8 cellular contexts compared by ENCODE assay signal in the genomic region with DNA sequence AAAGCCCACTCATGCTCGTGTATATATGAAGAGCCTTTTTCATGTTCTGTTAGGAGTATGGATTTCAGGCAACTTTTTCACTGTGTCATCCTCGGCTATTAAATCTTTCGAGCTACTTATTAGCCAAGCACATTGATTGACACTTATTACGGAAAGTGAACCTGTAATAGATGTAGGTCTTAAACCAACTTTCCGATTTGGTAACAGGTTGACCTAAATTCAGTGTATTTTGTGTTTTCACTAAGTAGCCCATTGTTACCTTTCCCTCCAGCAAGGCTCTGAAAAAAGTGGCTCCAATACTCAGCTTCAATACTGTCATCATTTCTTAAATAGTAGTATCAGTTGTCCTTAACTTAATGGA. TPM values are rescaled to one million over a fixed set of nuclear protein-coding genes. Genes with fewer than 3 reads are reported as not detected.
DNase-seq lines count a peak whose midpoint lies in the region; ATAC-seq, FAIRE-seq and TF ChIP-seq lines count a peak whose summit lies in the region.

No MANE protein-coding gene starts in this region.

- no peak for ATAC-seq in activated T-helper 17 cell treated with anti-CD3 and anti-CD28 coated beads, Interleukin-2, amount 50 U/mL, for 72 hours (replicated peaks)
- no peak for ATAC-seq in HG02870 (IDR thresholded peaks at IDR 0.05; ENCODE audit: unreplicated experiment)

- peaks cover 16% of the 10 kb centered on the region for H3K36me3 Mint-ChIP-seq in T-helper 1 cell treated with Interleukin-12 subunit alpha and Interleukin-12 subunit beta and Interleukin-4 antibody, amounts not matched to agents 30 μg/mL and 1 μg/mL, for 36 hours (ENCODE audit: low read depth)
- H3K36me3 Mint-ChIP-seq in activated T-helper 17 cell treated with anti-CD3 and anti-CD28 coated beads, Interleukin-2, amount 50 U/mL, for 72 hours (ENCODE audit: low read depth), result peaks cover 43% of the 10 kb centered on the region

- H3K27ac ChIP-seq in kidney (ENCODE audit: low read depth in 2 of 2, low read length in 2 of 2), result peak overlapping the region in 1 of 2 donors; percentile 95

- H3K4me3 Mint-ChIP-seq in T-helper 1 cell treated with Interleukin-12 subunit alpha and Interleukin-12 subunit beta and Interleukin-4 antibody, amounts not matched to agents 30 μg/mL and 1 μg/mL, for 36 hours, result peak overlapping the region; percentile 100
- peak overlapping the region; percentile 100 for H3K4me3 Mint-ChIP-seq in activated T-helper 17 cell treated with anti-CD3 and anti-CD28 coated beads, Interleukin-2, amount 50 U/mL, for 72 hours

- DNase-seq in T-helper 1 cell, result no peak
- DNase-seq in kidney, result no peak
- peak; percentile 25 for DNase-seq in superior temporal gyrus (ENCODE audit: extremely low spot score)
- DNase-seq in C1 segment of cervical spinal cord (lab: John Stamatoyannopoulos, UW), result no peak
- DNase-seq in DMS53 treated with DMSO at 0.1 percent for 48 hours (lab: John Stamatoyannopoulos, UW; ENCODE audit: unreplicated experiment), result no peak

- H3K9me3 Mint-ChIP-seq in T-helper 1 cell treated with Interleukin-12 subunit alpha and Interleukin-12 subunit beta and Interleukin-4 antibody, amounts not matched to agents 30 μg/mL and 1 μg/mL, for 36 hours, result peaks cover 4% of the 10 kb centered on the region
- H3K9me3 Mint-ChIP-seq in activated T-helper 17 cell treated with anti-CD3 and anti-CD28 coated beads, Interleukin-2, amount 50 U/mL, for 72 hours, result no peaks in the 10 kb centered on the region

- intact Hi-C loops in kidney (cut with DNase I), result no loop called here

- peak overlapping the region; percentile 99 for H3K27ac Mint-ChIP-seq in T-helper 1 cell treated with Interleukin-12 subunit alpha and Interleukin-12 subunit beta and Interleukin-4 antibody, amounts not matched to agents 30 μg/mL and 1 μg/mL, for 36 hours
- peak overlapping the region; percentile 100 for H3K27ac Mint-ChIP-seq in activated T-helper 17 cell treated with anti-CD3 and anti-CD28 coated beads, Interleukin-2, amount 50 U/mL, for 72 hours

- H3K27me3 Mint-ChIP-seq in T-helper 1 cell treated with Interleukin-12 subunit alpha and Interleukin-12 subunit beta and Interleukin-4 antibody, amounts not matched to agents 30 μg/mL and 1 μg/mL, for 36 hours (ENCODE audit: low read depth), result no peaks in the 10 kb centered on the region
- no peaks in the 10 kb centered on the region for H3K27me3 Mint-ChIP-seq in activated T-helper 17 cell treated with anti-CD3 and anti-CD28 coated beads, Interleukin-2, amount 50 U/mL, for 72 hours

- peak overlapping the region; percentile 80 to 96 for H3K4me3 ChIP-seq in kidney (ENCODE audit: low read length in 2 of 2)

- peaks cover 22% of the 10 kb centered on the region for H3K4me1 Mint-ChIP-seq in T-helper 1 cell treated with Interleukin-12 subunit alpha and Interleukin-12 subunit beta and Interleukin-4 antibody, amounts not matched to agents 30 μg/mL and 1 μg/mL, for 36 hours (ENCODE audit: low read depth)
- peaks cover 20% of the 10 kb centered on the region for H3K4me1 Mint-ChIP-seq in activated T-helper 17 cell treated with anti-CD3 and anti-CD28 coated beads, Interleukin-2, amount 50 U/mL, for 72 hours

- no peaks in the 10 kb centered on the region for H3K9me3 ChIP-seq in kidney (ENCODE audit: control insufficient read depth in 1 of 2, low read length in 2 of 2)

- peak overlapping the region; percentile 92 to 96 for H3K9ac ChIP-seq in kidney (ENCODE audit: low read length in 2 of 2)

- no peak for FAIRE-seq in kidney (lab: Jason Lieb, UNC)

- H3K4me1 ChIP-seq in kidney (ENCODE audit: control insufficient read depth in 1 of 2, insufficient read depth in 1 of 2, low read depth in 1 of 2, low read length in 2 of 2), result peaks cover 0 to 6% of the 10 kb centered on the region in 2 donors

- TF ChIP-seq CTCF in kidney (IDR thresholded peaks at IDR 0.05; ENCODE audit: borderline replicate concordance, extremely low read depth, insufficient read depth), result no peak

- no peaks in the 10 kb centered on the region for H3K36me3 ChIP-seq in kidney (ENCODE audit: control insufficient read depth in 1 of 2, insufficient read depth in 2 of 2, low read length in 2 of 2)

RNA-seq across cellular contexts. Expression of gene PAK2, which starts 1.7 kb away (rescaled TPM):
- total RNA-seq in activated T-helper 17 cell treated with anti-CD3 and anti-CD28 coated beads, Interleukin-2, amount 50 U/mL, for 72 hours, result 100 to 1,000 TPM in 1 of 2 donors, 10 to 100 TPM in 1; 94.8 to 108 TPM
- 67.1 TPM for total RNA-seq in kidney
- 13.4 TPM for polyA plus RNA-seq in kidney (ENCODE audit: insufficient read depth, low read depth, low replicate concordance)

RNA-seq across cellular contexts. Expression of gene PIGX, which starts 29.2 kb away (rescaled TPM):
- 10 to 100 TPM; 38.6 to 52.8 TPM for total RNA-seq in activated T-helper 17 cell treated with anti-CD3 and anti-CD28 coated beads, Interleukin-2, amount 50 U/mL, for 72 hours
- total RNA-seq in kidney, result 19.6 TPM
- 15.7 TPM for polyA plus RNA-seq in kidney (ENCODE audit: insufficient read depth, low read depth, low replicate concordance)

RNA-seq across cellular contexts. Expression of gene CEP19, which starts 29.3 kb away (rescaled TPM):
- total RNA-seq in activated T-helper 17 cell treated with anti-CD3 and anti-CD28 coated beads, Interleukin-2, amount 50 U/mL, for 72 hours, result 1 to 10 TPM; 3.7 to 4.5 TPM
- total RNA-seq in kidney, result 1.5 TPM
- polyA plus RNA-seq in kidney (ENCODE audit: insufficient read depth, low read depth, low replicate concordance), result 2.6 TPM
